Comparison of ENCODE assay signal across 8 cellular contexts in genomic region chr10:20858292-20859124, GRCh38. TPM values are rescaled to one million over a fixed set of nuclear protein-coding genes. Genes with fewer than 3 reads are reported as not detected.
A peak's percentile ranks its signal among the peaks of the same experiment; 100 is the strongest.
DNase-seq lines count a peak whose midpoint lies in the region; ATAC-seq and TF ChIP-seq lines count a peak whose summit lies in the region.

No MANE protein-coding gene starts in this region.

- H3K27me3 ChIP-seq in ascending aorta: no peaks in the 10 kb centered on the region
- H3K27me3 ChIP-seq in right lobe of liver: no peaks in the 10 kb centered on the region

- intact Hi-C loops in ascending aorta (cut with DNase I) (no loop called here), right lobe of liver (cut with DNase I) (no loop called here)

- ATAC-seq in right lobe of liver (peak; percentile 62 to 69 (median 68)), GM21515 (IDR thresholded peaks at IDR 0.05; ENCODE audit: unreplicated experiment) (no peak), GM21529 (IDR thresholded peaks at IDR 0.05; ENCODE audit: unreplicated experiment) (no peak), HG03460 (IDR thresholded peaks at IDR 0.05; ENCODE audit: unreplicated experiment) (no peak)

- H3K4me1 ChIP-seq in ascending aorta: no peaks in the 10 kb centered on the region
- no peaks in the 10 kb centered on the region for H3K4me1 ChIP-seq in right lobe of liver

- no peak overlapping the region for H3K4me3 ChIP-seq in ascending aorta
- no peak overlapping the region for H3K4me3 ChIP-seq in right lobe of liver

- H3K9me3 ChIP-seq in ascending aorta: no peaks in the 10 kb centered on the region
- no peaks in the 10 kb centered on the region for H3K9me3 ChIP-seq in right lobe of liver

- DNase-seq in GM04504 (ENCODE audit: low read depth) (peak; percentile 3), ascending aorta (ENCODE audit: low spot score in 2 of 2) (no peak), right lobe of liver (no peak), NCI-H1048 (lab: John Stamatoyannopoulos, UW) (no peak)

- no peak for TF ChIP-seq POLR2A in right lobe of liver (IDR thresholded peaks at IDR 0.05)

- no peaks in the 10 kb centered on the region for H3K36me3 ChIP-seq in ascending aorta
- no peaks in the 10 kb centered on the region for H3K36me3 ChIP-seq in right lobe of liver

- H3K27ac ChIP-seq in ascending aorta: no peak overlapping the region
- no peak overlapping the region for H3K27ac ChIP-seq in right lobe of liver

- TF ChIP-seq CTCF in LNCAP (IDR thresholded peaks at IDR 0.05) (peak; percentile 67), ascending aorta (IDR thresholded peaks at IDR 0.05) (peak; percentile 12 to 49 (median 22)), right lobe of liver (IDR thresholded peaks at IDR 0.05) (peak; percentile 52 to 62 (median 60))

- WGBS in right lobe of liver (ENCODE audit: insufficient coverage, low coverage, low lambda C conversion rate, missing lambda C conversion rate): 0% methylated on average over 2 of the region's 2 CpGs

RNA-seq across cellular contexts. Expression of gene NEBL, which starts 38.6 kb away (rescaled TPM):
- total RNA-seq in ascending aorta (0.21 TPM), right lobe of liver (1 to 10 TPM; 1.2 to 8.3 (median 2.4) TPM)

Comparison
In these comparisons a context has a peak if more than half of its experiments do, and no peak if none do; other contexts are left out.
1. ATAC-seq: peak in right lobe of liver (4 of 4); none in GM21515 (single experiment), GM21529 (single experiment) and HG03460 (single experiment).
2. Peak in every context shown above with its lines, with median percentiles within 50 percentile points of each other: CTCF ChIP-seq.